ENCODE assay signal across 15 cellular contexts in the genomic region with DNA sequence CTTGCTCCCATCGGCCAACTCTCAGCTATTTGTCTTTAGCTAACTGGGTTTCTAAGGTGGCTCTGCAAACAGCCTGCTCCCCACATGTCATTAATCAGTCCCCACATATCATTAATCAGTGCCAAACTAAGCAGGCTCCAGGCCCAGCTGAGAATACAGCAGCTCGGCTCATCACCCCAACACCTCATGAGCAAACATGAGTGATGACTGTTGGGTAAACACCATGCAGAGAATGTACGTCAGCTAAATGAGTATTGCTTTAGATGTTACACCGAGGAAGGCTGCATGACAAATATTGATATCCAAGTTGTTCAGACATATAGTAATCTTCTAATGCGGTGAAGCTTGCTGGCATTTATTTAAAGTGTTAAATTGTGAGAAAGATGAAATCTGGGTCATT.
"Had no signal": no experiment of that assay in that cellular context is flagged by ENCODE, and none has a peak within 500 bp of the region (broad histone marks: within the 10 kb centered on the region; RNA-seq: fewer than 3 reads in every experiment).

No MANE protein-coding gene starts in this region.

- H3K36me3 ChIP-seq: breast epithelium, heart left ventricle, left ventricle myocardium inferior, upper lobe of right lung had no signal

- H3K9me3 ChIP-seq: breast epithelium, heart left ventricle, left ventricle myocardium inferior, upper lobe of right lung had no signal

- H3K27ac Mint-ChIP-seq: activated naive CD8-positive, alpha-beta T cell treated with anti-CD3 and anti-CD28 coated beads for 36 hours had no signal

- H3K27me3 ChIP-seq: breast epithelium, dorsolateral prefrontal cortex, foreskin keratinocyte, heart left ventricle, upper lobe of right lung had no signal

- ATAC-seq: foreskin keratinocyte, heart left ventricle, upper lobe of right lung had no signal

- H3K4me1 ChIP-seq: breast epithelium, heart left ventricle, left ventricle myocardium inferior, upper lobe of right lung had no signal

- H3K27me3 Mint-ChIP-seq: activated naive CD8-positive, alpha-beta T cell treated with anti-CD3 and anti-CD28 coated beads for 36 hours had no signal

- H3K4me3 ChIP-seq: breast epithelium, dorsolateral prefrontal cortex, heart left ventricle, left ventricle myocardium inferior, upper lobe of right lung had no signal

- H3K9me3 Mint-ChIP-seq: activated naive CD8-positive, alpha-beta T cell treated with anti-CD3 and anti-CD28 coated beads for 36 hours had no signal

- H3K4me3 Mint-ChIP-seq: activated naive CD8-positive, alpha-beta T cell treated with anti-CD3 and anti-CD28 coated beads for 36 hours had no signal

- H3K27ac ChIP-seq: breast epithelium, foreskin keratinocyte, heart left ventricle, left ventricle myocardium inferior, upper lobe of right lung had no signal

- DNase-seq: activated CD4-positive, alpha-beta T cell treated with anti-CD3 and anti-CD28 coated beads, Interleukin-2, amount 50 U/mL, for 1 hour; activated CD4-positive, CD25-positive, alpha-beta regulatory T cell; activated effector memory CD4-positive, alpha-beta T cell treated with anti-CD3 and anti-CD28 coated beads, Interleukin-2, amount 50 U/mL, for 16 hours; activated naive CD8-positive, alpha-beta T cell treated with anti-CD3 and anti-CD28 coated beads for 36 hours; dorsolateral prefrontal cortex; foreskin keratinocyte; heart left ventricle; islet precursor cell; left ventricle myocardium inferior; mesendoderm; stimulated activated CD4-positive, alpha-beta T cell treated with anti-CD3 and anti-CD28 coated beads, Interleukin-2, amount 100 ng/mL, for 48 hours; stimulated activated naive CD4-positive, alpha-beta T cell treated with Interleukin-2 at 50 U/mL for 16 hours; T-helper 2 cell; upper lobe of right lung had no signal
